In the genomic region with DNA sequence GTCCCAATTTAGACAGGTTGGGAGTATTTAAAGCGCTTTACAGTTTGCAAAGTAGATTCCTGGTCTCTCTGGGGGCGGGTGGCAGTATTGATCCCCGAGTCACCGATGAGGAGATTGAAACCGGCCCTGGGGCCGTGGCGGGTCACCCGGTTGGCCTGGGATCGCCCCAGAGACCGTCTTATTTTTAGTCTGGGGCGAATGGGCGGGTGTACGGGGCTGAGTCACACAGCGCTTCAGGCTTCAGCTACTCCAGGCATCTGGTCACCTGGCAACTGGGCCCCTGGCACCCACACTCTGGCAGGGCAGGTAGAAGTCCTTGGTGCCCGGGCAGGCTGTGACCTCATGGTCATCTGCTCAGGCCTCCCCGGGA, we compare ENCODE assay signal across 8 cellular contexts. TPM values are rescaled to one million over a fixed set of nuclear protein-coding genes. Genes with fewer than 3 reads are reported as not detected.
A peak's percentile ranks its signal among the peaks of the same experiment; 100 is the strongest.
DNase-seq lines count a peak whose midpoint lies in the region; ATAC-seq and TF ChIP-seq lines count a peak whose summit lies in the region.

No MANE protein-coding gene starts in this region.

- H3K27ac ChIP-seq in KMS-11: peak overlapping the region; percentile 25; the same call in 1 of the 2 replicates

- H3K4me3 ChIP-seq in KMS-11 (IDR thresholded peaks at IDR 0.05; ENCODE audit: insufficient read depth, low read depth, low read length): no peak overlapping the region
- peak overlapping the region; percentile 65 for H3K4me3 ChIP-seq in neuron (ENCODE audit: low read length)

- peaks cover 9% of the 10 kb centered on the region for H3K36me3 Mint-ChIP-seq in activated T-helper 1 cell treated with anti-CD3 and anti-CD28 coated beads, Interleukin-12 subunit alpha, Interleukin-12 subunit beta, Interleukin-2, Interleukin-4 antibody, amounts not matched to agents 30 ng/mL and 10 ng/mL and 1 ng/mL, durations not matched to agents 14 hours and 24 hours and 36 hours (ENCODE audit: low read depth)

- peaks cover 12% of the 10 kb centered on the region for H3K4me1 ChIP-seq in KMS-11 (ENCODE audit: low read depth, poor library complexity, severe bottlenecking)
- peaks cover 22% of the 10 kb centered on the region for H3K4me1 ChIP-seq in neuron (ENCODE audit: insufficient read depth, low read length)

- H3K79me2 ChIP-seq in KMS-11 (ENCODE audit: insufficient read depth, low read depth): no peaks in the 10 kb centered on the region; the same call in 1 of the 2 replicates

- peak overlapping the region; percentile 76 for H3K27ac Mint-ChIP-seq in activated T-helper 1 cell treated with anti-CD3 and anti-CD28 coated beads, Interleukin-12 subunit alpha, Interleukin-12 subunit beta, Interleukin-2, Interleukin-4 antibody, amounts not matched to agents 30 ng/mL and 10 ng/mL and 1 ng/mL, durations not matched to agents 14 hours and 24 hours and 36 hours

- no peaks in the 10 kb centered on the region for H3K9me3 ChIP-seq in neuron (ENCODE audit: low read length)

- H3K27me3 Mint-ChIP-seq in activated T-helper 1 cell treated with anti-CD3 and anti-CD28 coated beads, Interleukin-12 subunit alpha, Interleukin-12 subunit beta, Interleukin-2, Interleukin-4 antibody, amounts not matched to agents 30 ng/mL and 10 ng/mL and 1 ng/mL, durations not matched to agents 14 hours and 24 hours and 36 hours (ENCODE audit: insufficient read depth): no peaks in the 10 kb centered on the region

- no peaks in the 10 kb centered on the region for H3K27me3 ChIP-seq in KMS-11 (ENCODE audit: insufficient read depth, low read depth)
- H3K27me3 ChIP-seq in neuron (ENCODE audit: insufficient read depth, low read length): no peaks in the 10 kb centered on the region

- H3K36me3 ChIP-seq in KMS-11 (ENCODE audit: insufficient read depth) (no peaks in the 10 kb centered on the region), neuron (ENCODE audit: insufficient read depth, low read length) (peaks cover 22% of the 10 kb centered on the region)

- ATAC-seq in GM21737 (IDR thresholded peaks at IDR 0.05; ENCODE audit: unreplicated experiment): no peak

- peaks cover 31% of the 10 kb centered on the region for H3K4me1 Mint-ChIP-seq in activated T-helper 1 cell treated with anti-CD3 and anti-CD28 coated beads, Interleukin-12 subunit alpha, Interleukin-12 subunit beta, Interleukin-2, Interleukin-4 antibody, amounts not matched to agents 30 ng/mL and 10 ng/mL and 1 ng/mL, durations not matched to agents 14 hours and 24 hours and 36 hours (ENCODE audit: low read depth)

- no peak for TF ChIP-seq CTCF in KMS-11 (conservative IDR thresholded peaks at IDR 0.05; ENCODE audit: low read depth, low read length)

- peak overlapping the region; percentile 50; the same call in 1 of the 2 replicates for H3K9ac ChIP-seq in KMS-11

- H3K4me2 ChIP-seq in KMS-11: peak overlapping the region; percentile 83

- no peaks in the 10 kb centered on the region for H4K20me1 ChIP-seq in KMS-11 (ENCODE audit: insufficient read depth)

- H2AFZ ChIP-seq in KMS-11 (ENCODE audit: low read depth) (peak overlapping the region; percentile 79; the same call in 1 of the 2 replicates), neuron (ENCODE audit: low read depth, low read length) (peak overlapping the region; percentile 75)

- DNase-seq in activated CD4-positive, CD25-positive, alpha-beta regulatory T cell treated with anti-CD3 and anti-CD28 coated beads, Interleukin-2, amount 50 U/mL, for 72 hours: peak; percentile 58
- no peak for DNase-seq in activated CD4-positive, CD25-positive, alpha-beta regulatory T cell (lab: John Stamatoyannopoulos, UW)
- DNase-seq in activated T-helper 1 cell treated with anti-CD3 and anti-CD28 coated beads, Interleukin-12 subunit alpha, Interleukin-12 subunit beta, Interleukin-2, Interleukin-4 antibody, amounts not matched to agents 30 ng/mL and 10 ng/mL and 1 ng/mL, durations not matched to agents 14 hours and 24 hours and 36 hours (ENCODE audit: low spot score): no peak
- DNase-seq in foreskin melanocyte (peak; percentile 5), GDM1 (lab: John Stamatoyannopoulos, UW) (no peak)

- intact Hi-C loops in activated T-helper 1 cell treated with anti-CD3 and anti-CD28 coated beads, Interleukin-12 subunit alpha, Interleukin-12 subunit beta, Interleukin-2, Interleukin-4 antibody, amounts not matched to agents 30 ng/mL and 10 ng/mL and 1 ng/mL, durations not matched to agents 14 hours and 24 hours and 36 hours (cut with micrococcal nuclease): loop anchor here (2.0 kb wide), 1 partner anchor 102 kb away; a partner anchor contains a TSS

- H3K4me3 Mint-ChIP-seq in activated T-helper 1 cell treated with anti-CD3 and anti-CD28 coated beads, Interleukin-12 subunit alpha, Interleukin-12 subunit beta, Interleukin-2, Interleukin-4 antibody, amounts not matched to agents 30 ng/mL and 10 ng/mL and 1 ng/mL, durations not matched to agents 14 hours and 24 hours and 36 hours: peak overlapping the region; percentile 82

- H3K9me3 Mint-ChIP-seq in activated T-helper 1 cell treated with anti-CD3 and anti-CD28 coated beads, Interleukin-12 subunit alpha, Interleukin-12 subunit beta, Interleukin-2, Interleukin-4 antibody, amounts not matched to agents 30 ng/mL and 10 ng/mL and 1 ng/mL, durations not matched to agents 14 hours and 24 hours and 36 hours: no peaks in the 10 kb centered on the region

RNA-seq across cellular contexts. Expression of a gene that starts 0.7 kb away (rescaled TPM):
- total RNA-seq in activated T-helper 1 cell treated with anti-CD3 and anti-CD28 coated beads, Interleukin-12 subunit alpha, Interleukin-12 subunit beta, Interleukin-2, Interleukin-4 antibody, amounts not matched to agents 30 ng/mL and 10 ng/mL and 1 ng/mL, durations not matched to agents 14 hours and 24 hours and 36 hours: 5.8 and 7.0 TPM in 2 replicates

RNA-seq across cellular contexts. Expression of a gene that starts 2.6 kb away (rescaled TPM):
- 268 and 275 TPM in 2 replicates for total RNA-seq in activated T-helper 1 cell treated with anti-CD3 and anti-CD28 coated beads, Interleukin-12 subunit alpha, Interleukin-12 subunit beta, Interleukin-2, Interleukin-4 antibody, amounts not matched to agents 30 ng/mL and 10 ng/mL and 1 ng/mL, durations not matched to agents 14 hours and 24 hours and 36 hours

RNA-seq across cellular contexts. Expression of a gene that starts 35.7 kb away (rescaled TPM):
- total RNA-seq in activated T-helper 1 cell treated with anti-CD3 and anti-CD28 coated beads, Interleukin-12 subunit alpha, Interleukin-12 subunit beta, Interleukin-2, Interleukin-4 antibody, amounts not matched to agents 30 ng/mL and 10 ng/mL and 1 ng/mL, durations not matched to agents 14 hours and 24 hours and 36 hours: 22.6 and 23.4 TPM in 2 replicates

RNA-seq across cellular contexts. Expression of a gene that starts 53.7 kb away (rescaled TPM):
- 75.2 and 87.2 TPM in 2 replicates for total RNA-seq in activated T-helper 1 cell treated with anti-CD3 and anti-CD28 coated beads, Interleukin-12 subunit alpha, Interleukin-12 subunit beta, Interleukin-2, Interleukin-4 antibody, amounts not matched to agents 30 ng/mL and 10 ng/mL and 1 ng/mL, durations not matched to agents 14 hours and 24 hours and 36 hours

RNA-seq across cellular contexts. Expression of a gene that starts 54.0 kb away (rescaled TPM):
- total RNA-seq in activated T-helper 1 cell treated with anti-CD3 and anti-CD28 coated beads, Interleukin-12 subunit alpha, Interleukin-12 subunit beta, Interleukin-2, Interleukin-4 antibody, amounts not matched to agents 30 ng/mL and 10 ng/mL and 1 ng/mL, durations not matched to agents 14 hours and 24 hours and 36 hours: 18.7 and 19.2 TPM in 2 replicates

Comparison
In these comparisons a context has a peak if more than half of its experiments do, and no peak if none do; other contexts are left out.
1. DNase-seq: peak in activated CD4-positive, CD25-positive, alpha-beta regulatory T cell treated with anti-CD3 and anti-CD28 coated beads, Interleukin-2, amount 50 U/mL, for 72 hours (single experiment) and foreskin melanocyte (single experiment); none in activated CD4-positive, CD25-positive, alpha-beta regulatory T cell (0 of 4), activated T-helper 1 cell treated with anti-CD3 and anti-CD28 coated beads, Interleukin-12 subunit alpha, Interleukin-12 subunit beta, Interleukin-2, Interleukin-4 antibody, amounts not matched to agents 30 ng/mL and 10 ng/mL and 1 ng/mL, durations not matched to agents 14 hours and 24 hours and 36 hours (single experiment) and GDM1 (single experiment).